Comparison of ENCODE assay signal across 8 cellular contexts in genomic region chr1:8875216-8875861, GRCh38. TPM values are rescaled to one million over a fixed set of nuclear protein-coding genes. Genes with fewer than 3 reads are reported as not detected.
A peak's percentile ranks its signal among the peaks of the same experiment; 100 is the strongest.
DNase-seq lines count a peak whose midpoint lies in the region; ATAC-seq and TF ChIP-seq lines count a peak whose summit lies in the region.

No MANE protein-coding gene starts in this region.

- ATAC-seq in CD8-positive, alpha-beta T cell = no peak
- no peak for ATAC-seq in HG02763 (IDR thresholded peaks at IDR 0.05; ENCODE audit: unreplicated experiment)

- no peaks in the 10 kb centered on the region for H3K9me3 ChIP-seq in CD8-positive, alpha-beta T cell (ENCODE audit: low read length)
- no peaks in the 10 kb centered on the region for H3K9me3 ChIP-seq in MG63
- H3K9me3 ChIP-seq in neural progenitor cell (ENCODE audit: low read depth) = no peaks in the 10 kb centered on the region
- no peaks in the 10 kb centered on the region for H3K9me3 ChIP-seq in ovary

- no peak for TF ChIP-seq POLR2A in ovary (IDR thresholded peaks at IDR 0.05)

- H3K9me3 Mint-ChIP-seq in CD8-positive, alpha-beta T cell = no peaks in the 10 kb centered on the region
- no peaks in the 10 kb centered on the region for H3K9me3 Mint-ChIP-seq in neural progenitor cell

- H2AFZ ChIP-seq in neural progenitor cell (replicated peaks) = no peak overlapping the region

- no peak for DNase-seq in CD8-positive, alpha-beta T cell
- DNase-seq in MG63 (no peak), coronary artery (ENCODE audit: low spot score) (no peak), neural progenitor cell (ENCODE audit: low spot score) (no peak), SK-N-DZ (ENCODE audit: low spot score) (no peak), HuH-7 (ENCODE audit: low spot score) (no peak), ovary (no peak)

- WGBS in ovary, 3 donors = 53 to 54% (median 54%) methylated on average over 7 of the region's 7 CpGs

- no peaks in the 10 kb centered on the region for H3K27me3 ChIP-seq in CD8-positive, alpha-beta T cell (ENCODE audit: insufficient read depth, low read length)
- H3K27me3 ChIP-seq in MG63 (no peaks in the 10 kb centered on the region), neural progenitor cell (no peaks in the 10 kb centered on the region), ovary (no peaks in the 10 kb centered on the region)

- POLR2A ChIA-PET in CD8-positive, alpha-beta T cell (lab: Charles Lee) = interaction anchor here (1.1 to 1.2 kb wide), 2 partner anchors 11 to 15 kb away, joined by 3 to 4 read pairs; no protein-coding TSS in a partner anchor

- intact Hi-C loops in CD8-positive, alpha-beta T cell (cut with DNase I, micrococcal nuclease) = loop anchor here (5.0 kb wide), 4 partner anchors 112 to 1093 kb away; partner anchors contain the start of genes CTNNBIP1 (in 1 of the 2), PER3 (in 1 of the 2) and PIK3CD (in 1 of the 2)
- intact Hi-C loops in ovary (cut with DNase I) = no loop called here

- H3K4me3 Mint-ChIP-seq in CD8-positive, alpha-beta T cell = peak overlapping the region; percentile 92
- H3K4me3 Mint-ChIP-seq in neural progenitor cell = peak overlapping the region; percentile 97

- peaks cover 81% of the 10 kb centered on the region for H4K20me1 ChIP-seq in neural progenitor cell (ENCODE audit: low read depth)

- peaks cover 80% of the 10 kb centered on the region for H3F3A ChIP-seq in neural progenitor cell (ENCODE audit: low read depth)

- H3K36me3 Mint-ChIP-seq in CD8-positive, alpha-beta T cell = peaks cover 65% of the 10 kb centered on the region
- H3K36me3 Mint-ChIP-seq in neural progenitor cell = peaks cover 51% of the 10 kb centered on the region

- TF ChIP-seq EP300 in ovary (IDR thresholded peaks at IDR 0.05) = no peak

- no peaks in the 10 kb centered on the region for H3K27me3 Mint-ChIP-seq in CD8-positive, alpha-beta T cell (ENCODE audit: low read depth)
- peaks cover 10% of the 10 kb centered on the region for H3K27me3 Mint-ChIP-seq in neural progenitor cell (ENCODE audit: insufficient read depth, low read depth)

- CTCF ChIA-PET in CD8-positive, alpha-beta T cell (lab: Charles Lee) = interaction anchor here (0.7 to 2.2 kb wide), 5 partner anchors 16 to 358 kb away, joined by 4 to 15 read pairs (median 6); no protein-coding TSS in a partner anchor

- H3K4me1 ChIP-seq in CD8-positive, alpha-beta T cell (ENCODE audit: insufficient read depth, low read length) = peaks cover 56% of the 10 kb centered on the region
- peaks cover 45% of the 10 kb centered on the region for H3K4me1 ChIP-seq in neural progenitor cell
- H3K4me1 ChIP-seq in ovary (ENCODE audit: insufficient read depth) = peaks cover 10% of the 10 kb centered on the region

- peak overlapping the region; percentile 97 for H3K27ac Mint-ChIP-seq in CD8-positive, alpha-beta T cell
- H3K27ac Mint-ChIP-seq in neural progenitor cell = no peak overlapping the region

- H3K27ac ChIP-seq in CD8-positive, alpha-beta T cell (ENCODE audit: low read depth, low read length) = no peak overlapping the region
- H3K27ac ChIP-seq in coronary artery (peak overlapping the region; percentile 10 to 32), neural progenitor cell (peak overlapping the region; percentile 48), ovary (no peak overlapping the region)

- H3K79me2 ChIP-seq in neural progenitor cell (ENCODE audit: low read depth) = peaks cover 85% of the 10 kb centered on the region

- peaks cover 74% of the 10 kb centered on the region for H3K4me1 Mint-ChIP-seq in CD8-positive, alpha-beta T cell (ENCODE audit: low read depth)
- H3K4me1 Mint-ChIP-seq in neural progenitor cell = peaks cover 65% of the 10 kb centered on the region

- no peak overlapping the region for H3K4me3 ChIP-seq in CD8-positive, alpha-beta T cell (ENCODE audit: low read depth, low read length)
- H3K4me3 ChIP-seq in MG63 (peak overlapping the region; percentile 76), coronary artery (no peak overlapping the region), neural progenitor cell (peak overlapping the region; percentile 88), ovary (no peak overlapping the region)

- no peak overlapping the region for H3K9ac ChIP-seq in neural progenitor cell

- H3K36me3 ChIP-seq in CD8-positive, alpha-beta T cell (ENCODE audit: insufficient read depth, low read length) = peaks cover 37% of the 10 kb centered on the region
- H3K36me3 ChIP-seq in MG63 = peaks cover 74% of the 10 kb centered on the region
- H3K36me3 ChIP-seq in neural progenitor cell = peaks cover 35% of the 10 kb centered on the region
- no peaks in the 10 kb centered on the region for H3K36me3 ChIP-seq in ovary

- no peak for TF ChIP-seq CTCF in CD8-positive, alpha-beta T cell (IDR thresholded peaks at IDR 0.05)
- TF ChIP-seq CTCF in coronary artery (IDR thresholded peaks at IDR 0.05) (no peak), neural progenitor cell (IDR thresholded peaks at IDR 0.05) (no peak), ovary (IDR thresholded peaks at IDR 0.05) (no peak)

- peak overlapping the region; percentile 89 for H3K4me2 ChIP-seq in neural progenitor cell

RNA-seq across cellular contexts. Expression of gene ENO1, which starts 3.1 kb away (rescaled TPM):
- 100 to 1,000 TPM; 130 to 136 TPM for total RNA-seq in CD8-positive, alpha-beta T cell
- 2,801 and 3,884 TPM in 2 replicates for total RNA-seq in MG63 (2014; rRNA removed; shearing (Covaris generic); ENCODE audit: low replicate concordance)
- total RNA-seq in neural progenitor cell (ENCODE audit: low replicate concordance) = 1,414 and 2,157 TPM in 2 replicates
- polyA plus RNA-seq in SK-N-DZ (2014; cell fraction: cytosol; rRNA removed) = 1,135 and 1,190 TPM in 2 replicates
- 497 and 567 TPM in 2 replicates for polyA plus RNA-seq in SK-N-DZ (2014; cell fraction: nucleus; rRNA removed)
- total RNA-seq in ovary = 100 to 1,000 TPM; 158 to 569 (median 404) TPM
- 100 to 1,000 TPM; 215 to 481 TPM for polyA plus RNA-seq in ovary

RNA-seq across cellular contexts. Expression of gene RERE, which starts 57.9 kb away (rescaled TPM):
- 10 to 100 TPM; 62.8 to 68.4 TPM for total RNA-seq in CD8-positive, alpha-beta T cell
- 1.5 and 7.2 TPM in 2 replicates for total RNA-seq in MG63 (2014; rRNA removed; shearing (Covaris generic); ENCODE audit: low replicate concordance)
- 29.8 and 46.5 TPM in 2 replicates for total RNA-seq in neural progenitor cell (ENCODE audit: low replicate concordance)
- 13.9 and 17.0 TPM in 2 replicates for polyA plus RNA-seq in SK-N-DZ (2014; cell fraction: cytosol; rRNA removed)
- polyA plus RNA-seq in SK-N-DZ (2014; cell fraction: nucleus; rRNA removed) = 14.2 and 33.7 TPM in 2 replicates
- 100 to 1,000 TPM in 5 of 7 donors, 10 to 100 TPM in 2; 62.8 to 119 (median 115) TPM for total RNA-seq in ovary
- polyA plus RNA-seq in ovary = 10 to 100 TPM; 36.7 to 69.3 TPM

Comparison
In these comparisons a context has a peak if more than half of its experiments do, and no peak if none do; other contexts are left out.
1. H3K27ac ChIP-seq: peak in coronary artery (2 of 2) and neural progenitor cell (single experiment); none in CD8-positive, alpha-beta T cell (single experiment) and ovary (0 of 2).
2. H3K4me3 ChIP-seq: peak in MG63 (single experiment) and neural progenitor cell (single experiment); none in CD8-positive, alpha-beta T cell (single experiment), coronary artery (single experiment) and ovary (single experiment).
3. intact Hi-C loops: an anchor here in CD8-positive, alpha-beta T cell (5.0 kb wide); none called in ovary.